In the genomic region with DNA sequence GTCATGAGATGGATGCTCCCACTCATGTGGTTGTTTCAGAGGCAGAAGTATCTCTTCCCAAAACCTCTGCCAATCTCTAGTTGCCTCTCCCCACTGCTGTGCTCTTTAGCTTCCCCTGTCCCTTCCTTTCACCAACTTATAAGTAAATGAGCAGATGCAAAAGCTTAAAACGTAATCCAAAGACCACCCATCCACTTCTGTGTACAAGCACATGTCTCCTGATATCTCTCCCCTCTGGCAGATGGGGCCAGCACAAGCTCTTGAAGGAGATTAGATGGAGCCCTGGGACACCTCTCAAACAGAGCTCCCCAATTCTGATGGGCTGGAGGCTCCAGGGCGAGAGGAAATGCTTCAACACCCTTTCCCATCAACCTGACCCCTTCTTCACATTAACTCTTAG, we compare ENCODE assay signal across 18 cellular contexts.
"Had no signal": no experiment of that assay in that cellular context is flagged by ENCODE, and none has a peak within 500 bp of the region (broad histone marks: within the 10 kb centered on the region; RNA-seq: fewer than 3 reads in every experiment).

No MANE protein-coding gene starts in this region.

- H3K27me3 ChIP-seq: dorsolateral prefrontal cortex, heart left ventricle, neutrophil, transverse colon had no signal

- H3K9me3 ChIP-seq: heart left ventricle, neutrophil, thoracic aorta, transverse colon had no signal

- H3K9me3 Mint-ChIP-seq: stimulated activated naive B cell treated with anti-CD40 and anti-IgM and Interleukin-4, amounts not matched to agents 10 μg/mL and 1 μg/mL and 100 μg/mL, for 72 hours; stimulated activated naive CD8-positive, alpha-beta T cell treated with anti-CD3 and anti-CD28 coated beads, Interleukin-15, amount 100 ng/mL, for 72 hours had no signal

- DNase-seq: cortex of kidney; dorsolateral prefrontal cortex; effector CD8-positive, alpha-beta T cell; foreskin melanocyte; heart left ventricle; hippocampal formation; kidney glomerular epithelial cell; mammary epithelial cell; naive thymus-derived CD4-positive, alpha-beta T cell; posterior cingulate gyrus; stimulated activated CD4-positive, alpha-beta T cell treated with anti-CD3 and anti-CD28 coated beads, Interleukin-2, amount 100 ng/mL, for 24 hours; stimulated activated CD4-positive, alpha-beta T cell treated with anti-CD3 and anti-CD28 coated beads, Interleukin-4, amount 100 ng/mL, for 4 hours; stimulated activated naive B cell treated with anti-CD40 and anti-IgM and Interleukin-4, amounts not matched to agents 10 μg/mL and 1 μg/mL and 100 μg/mL, for 72 hours; stimulated activated naive CD8-positive, alpha-beta T cell treated with anti-CD3 and anti-CD28 coated beads, Interleukin-15, amount 100 ng/mL, for 72 hours; transverse colon had no signal

- H3K4me1 Mint-ChIP-seq: stimulated activated naive B cell treated with anti-CD40 and anti-IgM and Interleukin-4, amounts not matched to agents 10 μg/mL and 1 μg/mL and 100 μg/mL, for 72 hours had no signal

- H3K36me3 Mint-ChIP-seq: stimulated activated naive B cell treated with anti-CD40 and anti-IgM and Interleukin-4, amounts not matched to agents 10 μg/mL and 1 μg/mL and 100 μg/mL, for 72 hours had no signal

- H3K27ac ChIP-seq: dorsolateral prefrontal cortex, heart left ventricle, neutrophil, thoracic aorta, transverse colon had no signal

- H3K27ac Mint-ChIP-seq: naive thymus-derived CD4-positive, alpha-beta T cell; stimulated activated naive B cell treated with anti-CD40 and anti-IgM and Interleukin-4, amounts not matched to agents 10 μg/mL and 1 μg/mL and 100 μg/mL, for 72 hours had no signal

- H3K4me3 Mint-ChIP-seq: naive thymus-derived CD4-positive, alpha-beta T cell; stimulated activated naive B cell treated with anti-CD40 and anti-IgM and Interleukin-4, amounts not matched to agents 10 μg/mL and 1 μg/mL and 100 μg/mL, for 72 hours; stimulated activated naive CD8-positive, alpha-beta T cell treated with anti-CD3 and anti-CD28 coated beads, Interleukin-15, amount 100 ng/mL, for 72 hours had no signal

- H3K4me3 ChIP-seq: heart left ventricle, thoracic aorta, transverse colon had no signal

- H3K36me3 ChIP-seq: heart left ventricle, neutrophil, thoracic aorta, transverse colon had no signal

- ATAC-seq: heart left ventricle; naive thymus-derived CD4-positive, alpha-beta T cell; sciatic nerve; stimulated activated naive B cell treated with anti-CD40 and anti-IgM and Interleukin-4, amounts not matched to agents 10 μg/mL and 1 μg/mL and 100 μg/mL, for 72 hours; stimulated activated naive CD8-positive, alpha-beta T cell treated with anti-CD3 and anti-CD28 coated beads, Interleukin-15, amount 100 ng/mL, for 72 hours had no signal
